ENCODE assay signal across 2 cellular contexts in the genomic region with DNA sequence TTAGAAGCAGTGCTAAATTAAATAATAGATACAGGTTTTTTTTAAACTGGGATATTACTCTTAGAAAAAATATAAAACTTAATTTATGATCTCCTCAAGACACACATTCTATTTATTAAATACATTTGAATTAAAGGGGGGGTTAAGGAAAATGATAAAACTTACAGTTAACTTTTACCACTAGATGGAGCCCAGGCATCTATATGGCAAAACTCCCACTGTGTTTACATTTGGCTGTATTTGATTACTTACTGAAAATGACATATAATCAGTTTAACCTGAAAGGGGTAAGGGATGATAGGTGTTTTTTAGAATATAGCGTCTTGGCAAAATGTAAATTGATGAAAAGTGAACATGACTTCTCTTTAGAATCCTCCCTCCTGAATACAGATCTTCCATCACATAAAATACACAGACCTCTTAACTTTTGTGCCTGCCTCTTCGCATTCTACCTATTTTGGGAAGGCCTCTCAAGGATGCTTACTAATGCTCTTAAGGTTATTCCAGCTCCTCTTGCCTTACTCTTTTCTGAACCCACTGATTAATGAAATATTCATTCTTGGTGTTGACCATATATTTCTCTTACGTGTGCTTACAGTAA.
TF ChIP-seq lines count a peak whose summit lies in the region.

No MANE protein-coding gene starts in this region.

TF ChIP-seq in Ishikawa, 13 proteins besides CTCF, POLR2A, EP300 and RAD21 (continued from another document):
- TF ChIP-seq, protein P1, sequence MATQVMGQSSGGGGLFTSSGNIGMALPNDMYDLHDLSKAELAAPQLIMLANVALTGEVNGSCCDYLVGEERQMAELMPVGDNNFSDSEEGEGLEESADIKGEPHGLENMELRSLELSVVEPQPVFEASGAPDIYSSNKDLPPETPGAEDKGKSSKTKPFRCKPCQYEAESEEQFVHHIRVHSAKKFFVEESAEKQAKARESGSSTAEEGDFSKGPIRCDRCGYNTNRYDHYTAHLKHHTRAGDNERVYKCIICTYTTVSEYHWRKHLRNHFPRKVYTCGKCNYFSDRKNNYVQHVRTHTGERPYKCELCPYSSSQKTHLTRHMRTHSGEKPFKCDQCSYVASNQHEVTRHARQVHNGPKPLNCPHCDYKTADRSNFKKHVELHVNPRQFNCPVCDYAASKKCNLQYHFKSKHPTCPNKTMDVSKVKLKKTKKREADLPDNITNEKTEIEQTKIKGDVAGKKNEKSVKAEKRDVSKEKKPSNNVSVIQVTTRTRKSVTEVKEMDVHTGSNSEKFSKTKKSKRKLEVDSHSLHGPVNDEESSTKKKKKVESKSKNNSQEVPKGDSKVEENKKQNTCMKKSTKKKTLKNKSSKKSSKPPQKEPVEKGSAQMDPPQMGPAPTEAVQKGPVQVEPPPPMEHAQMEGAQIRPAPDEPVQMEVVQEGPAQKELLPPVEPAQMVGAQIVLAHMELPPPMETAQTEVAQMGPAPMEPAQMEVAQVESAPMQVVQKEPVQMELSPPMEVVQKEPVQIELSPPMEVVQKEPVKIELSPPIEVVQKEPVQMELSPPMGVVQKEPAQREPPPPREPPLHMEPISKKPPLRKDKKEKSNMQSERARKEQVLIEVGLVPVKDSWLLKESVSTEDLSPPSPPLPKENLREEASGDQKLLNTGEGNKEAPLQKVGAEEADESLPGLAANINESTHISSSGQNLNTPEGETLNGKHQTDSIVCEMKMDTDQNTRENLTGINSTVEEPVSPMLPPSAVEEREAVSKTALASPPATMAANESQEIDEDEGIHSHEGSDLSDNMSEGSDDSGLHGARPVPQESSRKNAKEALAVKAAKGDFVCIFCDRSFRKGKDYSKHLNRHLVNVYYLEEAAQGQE (IDR thresholded peaks at IDR 0.05; ENCODE audit: low read depth) = no peak
- TF ChIP-seq CEBPB (IDR thresholded peaks at IDR 0.05) (no peak), CREB1 (IDR thresholded peaks at IDR 0.05; ENCODE audit: low read depth) (no peak)

TF ChIP-seq in SK-N-SH, 30 proteins besides CTCF, POLR2A, EP300 and RAD21 (continued from another document):
- TF ChIP-seq, protein P2, sequence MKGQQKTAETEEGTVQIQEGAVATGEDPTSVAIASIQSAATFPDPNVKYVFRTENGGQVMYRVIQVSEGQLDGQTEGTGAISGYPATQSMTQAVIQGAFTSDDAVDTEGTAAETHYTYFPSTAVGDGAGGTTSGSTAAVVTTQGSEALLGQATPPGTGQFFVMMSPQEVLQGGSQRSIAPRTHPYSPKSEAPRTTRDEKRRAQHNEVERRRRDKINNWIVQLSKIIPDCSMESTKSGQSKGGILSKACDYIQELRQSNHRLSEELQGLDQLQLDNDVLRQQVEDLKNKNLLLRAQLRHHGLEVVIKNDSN (IDR thresholded peaks at IDR 0.05; ENCODE audit: borderline replicate concordance, low read depth) = no peak
- no peak for TF ChIP-seq FOXJ3 (CRISPR knock-in tag; IDR thresholded peaks at IDR 0.05)
- no peak for TF ChIP-seq GABPA (IDR thresholded peaks at IDR 0.05; ENCODE audit: low read depth)
- no peak for TF ChIP-seq YY1 (IDR thresholded peaks at IDR 0.05; ENCODE audit: low read depth)
- 0 out of 2 replicates have a peak, but pooled peaks have one; percentile 12 for TF ChIP-seq RFX5 (IDR thresholded peaks at IDR 0.05; ENCODE audit: low read length)
- TF ChIP-seq ELF1 (IDR thresholded peaks at IDR 0.05) = no peak
- TF ChIP-seq, protein P3, sequence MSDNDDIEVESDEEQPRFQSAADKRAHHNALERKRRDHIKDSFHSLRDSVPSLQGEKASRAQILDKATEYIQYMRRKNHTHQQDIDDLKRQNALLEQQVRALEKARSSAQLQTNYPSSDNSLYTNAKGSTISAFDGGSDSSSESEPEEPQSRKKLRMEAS (IDR thresholded peaks at IDR 0.05; ENCODE audit: low read depth) = no peak
- TF ChIP-seq, protein P4, sequence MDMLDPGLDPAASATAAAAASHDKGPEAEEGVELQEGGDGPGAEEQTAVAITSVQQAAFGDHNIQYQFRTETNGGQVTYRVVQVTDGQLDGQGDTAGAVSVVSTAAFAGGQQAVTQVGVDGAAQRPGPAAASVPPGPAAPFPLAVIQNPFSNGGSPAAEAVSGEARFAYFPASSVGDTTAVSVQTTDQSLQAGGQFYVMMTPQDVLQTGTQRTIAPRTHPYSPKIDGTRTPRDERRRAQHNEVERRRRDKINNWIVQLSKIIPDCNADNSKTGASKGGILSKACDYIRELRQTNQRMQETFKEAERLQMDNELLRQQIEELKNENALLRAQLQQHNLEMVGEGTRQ (IDR thresholded peaks at IDR 0.05; ENCODE audit: borderline replicate concordance, low read depth, low read length) = no peak
- TF ChIP-seq MXI1 (IDR thresholded peaks at IDR 0.05; ENCODE audit: low read depth, low read length) = no peak
- TF ChIP-seq TEAD4 (IDR thresholded peaks at IDR 0.05; ENCODE audit: borderline replicate concordance, insufficient read depth) = no peak
TF ChIP-seq in SK-N-SH: peak in this region for 2.
